4 cellular contexts compared by ENCODE assay signal in genomic region chrX:9018332-9018731, GRCh38. TPM values are rescaled to one million over a fixed set of nuclear protein-coding genes. Genes with fewer than 3 reads are reported as not detected.
"Had no signal": no experiment of that assay in that cellular context is flagged by ENCODE, and none has a peak within 500 bp of the region (broad histone marks: within the 10 kb centered on the region; RNA-seq: fewer than 3 reads in every experiment).

No MANE protein-coding gene starts in this region.

RNA-seq across cellular contexts. Expression of gene FAM9B, which starts 15.6 kb away (rescaled TPM):
- total RNA-seq: HepG2, HT-29, IMR-90 had no signal
- polyA plus RNA-seq: HepG2, IgD-negative memory B cell, IMR-90 had no signal
